Comparison of ENCODE assay signal across 10 cellular contexts in genomic region chr2:12918841-12919445, GRCh38.
DNase-seq lines count a peak whose midpoint lies in the region; ATAC-seq and TF ChIP-seq lines count a peak whose summit lies in the region.
"Had no signal": no experiment of that assay in that cellular context is flagged by ENCODE, and none has a peak within 500 bp of the region (broad histone marks: within the 10 kb centered on the region; RNA-seq: fewer than 3 reads in every experiment).

No MANE protein-coding gene starts in this region.

- POLR2A ChIA-PET in naive thymus-derived CD8-positive, alpha-beta T cell (lab: Charles Lee): no interaction called here

- H3K4me1 ChIP-seq in right atrium auricular region (peaks cover 0 to 22% of the 10 kb centered on the region in 2 donors), sigmoid colon (peaks cover 0 to 33% (median 30%) of the 10 kb centered on the region in 4 donors), esophagus squamous epithelium (peaks cover 0 to 12% (median 10%) of the 10 kb centered on the region in 3 donors)

- TF ChIP-seq POLR2A in sigmoid colon (IDR thresholded peaks at IDR 0.05) (no peak), esophagus squamous epithelium (IDR thresholded peaks at IDR 0.05) (no peak)

- no peak for TF ChIP-seq CTCF in astrocyte of the spinal cord (IDR thresholded peaks at IDR 0.05; ENCODE audit: low read depth, low read length)
- TF ChIP-seq CTCF in right atrium auricular region (IDR thresholded peaks at IDR 0.05): no peak
- TF ChIP-seq CTCF in sigmoid colon (IDR thresholded peaks at IDR 0.05): no peak
- no peak for TF ChIP-seq CTCF in esophagus squamous epithelium (IDR thresholded peaks at IDR 0.05)

- peaks cover 5 to 28% (median 13%) of the 10 kb centered on the region in 5 donors for H3K27me3 Mint-ChIP-seq in naive thymus-derived CD8-positive, alpha-beta T cell

- in situ Hi-C loops in astrocyte of the spinal cord (cut with HindIII; ENCODE audit: low sequenced_read_pairs): no loop called here

- peak; percentile 34 to 87 (median 62) for TF ChIP-seq EP300 in sigmoid colon (IDR thresholded peaks at IDR 0.05)

- WGBS in sigmoid colon, 2 donors: 62 to 66% methylated on average over 7 of the region's 7 CpGs
- WGBS in esophagus squamous epithelium, 2 donors: 15 to 22% methylated on average over 7 of the region's 7 CpGs

- no peak overlapping the region for H3K27ac Mint-ChIP-seq in naive thymus-derived CD8-positive, alpha-beta T cell
- H3K27ac Mint-ChIP-seq: naive B cell had no signal

- H3K36me3 Mint-ChIP-seq in naive thymus-derived CD8-positive, alpha-beta T cell: no peaks in the 10 kb centered on the region

- H3K4me3 ChIP-seq in astrocyte of the spinal cord (ENCODE audit: low read depth, low read length): no peak overlapping the region
- no peak overlapping the region for H3K4me3 ChIP-seq in right atrium auricular region
- H3K4me3 ChIP-seq in sigmoid colon: no peak overlapping the region
- H3K4me3 ChIP-seq in esophagus squamous epithelium: no peak overlapping the region

- no peak overlapping the region for H3K4me3 Mint-ChIP-seq in naive thymus-derived CD8-positive, alpha-beta T cell
- H3K4me3 Mint-ChIP-seq: naive B cell had no signal

- H3K36me3 ChIP-seq in right atrium auricular region (no peaks in the 10 kb centered on the region), sigmoid colon (no peaks in the 10 kb centered on the region), esophagus squamous epithelium (no peaks in the 10 kb centered on the region)

- no peaks in the 10 kb centered on the region for H3K9me3 ChIP-seq in right atrium auricular region
- no peaks in the 10 kb centered on the region for H3K9me3 ChIP-seq in sigmoid colon
- no peaks in the 10 kb centered on the region for H3K9me3 ChIP-seq in esophagus squamous epithelium

- H3K27me3 ChIP-seq in right atrium auricular region (no peaks in the 10 kb centered on the region), sigmoid colon (no peaks in the 10 kb centered on the region), esophagus squamous epithelium (no peaks in the 10 kb centered on the region)

- peaks cover 0 to 2% (median 0%) of the 10 kb centered on the region in 9 donors for H3K9me3 Mint-ChIP-seq in naive thymus-derived CD8-positive, alpha-beta T cell

- H3K27ac ChIP-seq in right atrium auricular region: peak overlapping the region; percentile 66 to 79
- peak overlapping the region; percentile 59 to 77 (median 75) for H3K27ac ChIP-seq in sigmoid colon
- H3K27ac ChIP-seq in esophagus squamous epithelium: peak overlapping the region in 2 of 4 donors; percentile 26 to 73

- H3K4me1 Mint-ChIP-seq in naive thymus-derived CD8-positive, alpha-beta T cell: no peaks in the 10 kb centered on the region
- H3K4me1 Mint-ChIP-seq: naive B cell had no signal

- no peak for ATAC-seq in HG03108 (IDR thresholded peaks at IDR 0.05; ENCODE audit: unreplicated experiment)
- no peak for ATAC-seq in naive thymus-derived CD8-positive, alpha-beta T cell

- DNase-seq in EL (peak; percentile 56), astrocyte of the spinal cord (ENCODE audit: low read depth, low spot score) (peak; percentile 83), right atrium auricular region (ENCODE audit: low spot score) (peak; percentile 94), sigmoid colon (peak; percentile 95), esophagus squamous epithelium (lab: John Stamatoyannopoulos, UW) (no peak), HT-29 (ENCODE audit: low spot score) (no peak)
- DNase-seq in naive thymus-derived CD8-positive, alpha-beta T cell: no peak
- DNase-seq: activated T-cell treated with anti-CD3 and anti-CD28 coated beads for 4 hours, naive B cell had no signal

- intact Hi-C loops in sigmoid colon (cut with DNase I) (loop anchor here (5.0 to 10.0 kb wide), 2 partner anchors 104 to 202 kb away; partner anchors contain the start of gene TRIB2), esophagus squamous epithelium (cut with DNase I) (no loop called here)

Comparison
In these comparisons a context has a peak if more than half of its experiments do, and no peak if none do; other contexts are left out.
1. DNase-seq: peak in EL (single experiment), astrocyte of the spinal cord (single experiment), right atrium auricular region (single experiment) and sigmoid colon (single experiment); none in esophagus squamous epithelium (single experiment), HT-29 (single experiment) and naive thymus-derived CD8-positive, alpha-beta T cell (0 of 10).